8 cellular contexts compared by ENCODE assay signal in the genomic region with DNA sequence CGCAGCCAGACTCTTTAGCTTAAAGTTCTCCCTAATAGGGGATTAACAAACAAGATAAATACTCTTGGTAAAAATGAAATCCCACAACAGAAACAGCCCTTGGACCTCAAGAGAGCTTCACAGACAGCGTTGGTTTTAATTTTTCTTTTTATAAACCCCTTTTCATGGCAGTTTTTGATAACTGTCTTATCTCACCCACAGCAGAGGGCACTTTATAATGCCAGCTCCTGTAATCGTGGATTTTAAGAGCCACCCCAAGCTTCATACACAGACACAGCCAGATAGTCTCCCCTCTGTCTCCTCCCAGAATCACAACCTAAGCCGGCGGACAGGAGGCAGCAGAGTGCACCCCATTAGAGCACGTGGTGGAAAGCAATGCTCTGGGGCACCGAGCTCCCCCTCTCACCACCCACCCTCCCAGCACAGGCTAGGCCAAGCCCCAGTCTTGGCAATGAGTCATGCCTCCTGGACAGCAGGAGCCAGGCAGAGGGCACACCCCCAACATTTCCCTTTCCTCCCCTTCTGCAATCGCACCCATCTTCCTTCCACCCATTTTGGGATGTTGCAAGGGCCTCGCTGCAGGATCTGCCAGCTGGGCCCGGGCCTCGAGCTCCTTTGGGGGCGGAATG. TPM values are rescaled to one million over a fixed set of nuclear protein-coding genes. Genes with fewer than 3 reads are reported as not detected.
A peak's percentile ranks its signal among the peaks of the same experiment; 100 is the strongest.
DNase-seq lines count a peak whose midpoint lies in the region; ATAC-seq and TF ChIP-seq lines count a peak whose summit lies in the region.

No MANE protein-coding gene starts in this region.

- H3K9me3 Mint-ChIP-seq in Caco-2 (ENCODE audit: unreplicated experiment) (no peaks in the 10 kb centered on the region), MCF 10A (ENCODE audit: unreplicated experiment) (no peaks in the 10 kb centered on the region)

- TF ChIP-seq CTCF in Caco-2 (IDR thresholded peaks at IDR 0.05; ENCODE audit: insufficient read depth in 1 of 2, low read depth in 1 of 2, low read length in 1 of 2, severe bottlenecking in 1 of 2, unreplicated experiment in 1 of 2) (peak in 1 of 2 experiments; percentile 72), MCF 10A (IDR thresholded peaks at IDR 0.05; ENCODE audit: unreplicated experiment) (peak; percentile 45), gastrocnemius medialis (IDR thresholded peaks at IDR 0.05 in 4 of 5, conservative IDR thresholded peaks at IDR 0.05 in 1 of 5) (peak; percentile 16 to 46 (median 32))

- in situ Hi-C loops in gastrocnemius medialis (cut with MboI; ENCODE audit: low sequenced_read_pairs in 4 of 4) = loop anchor here in 2 of 4 donors (10.0 to 25.0 kb wide), 3 partner anchors 533 to 1241 kb away; a partner anchor contains a TSS

- peak; percentile 72 to 82 for DNase-seq in Caco-2
- peak; percentile 96 for DNase-seq in RPMI7951 (ENCODE audit: low read depth)
- peak; percentile 98 for DNase-seq in MCF 10A (ENCODE audit: unreplicated experiment)
- DNase-seq in iPS-NIHi11 (ENCODE audit: low spot score) = peak; percentile 63
- DNase-seq in gastrocnemius medialis = peak; percentile 55 to 75
- no peak for DNase-seq in KG1 (lab: John Stamatoyannopoulos, UW)

- peaks cover 74% of the 10 kb centered on the region for H3K36me3 Mint-ChIP-seq in Caco-2 (ENCODE audit: insufficient read depth, unreplicated experiment)
- H3K36me3 Mint-ChIP-seq in MCF 10A (ENCODE audit: insufficient read depth, unreplicated experiment) = peaks cover 41% of the 10 kb centered on the region

- TSS peak; percentile 7 for BruUV-seq in Caco-2 (replicated peaks; lab: Mats Ljungman, UMichigan)
- BruUV-seq in MCF 10A (replicated peaks; lab: Mats Ljungman, UMichigan) = no TSS peak

- POLR2A ChIA-PET in Caco-2 (lab: Charles Lee) (interaction anchor here (0.6 to 1.1 kb wide), 4 partner anchors 11 to 681 kb away, joined by 3 to 6 read pairs (median 6); no protein-coding TSS in a partner anchor), MCF 10A (lab: Yijun Ruan, JAX) (interaction anchor here (0.6 to 13.1 kb wide), 74 partner anchors 9 to 1054 kb away, joined by 3 to 170 read pairs (median 4); a partner anchor contains a TSS)

- H3K27ac Mint-ChIP-seq in Caco-2 (ENCODE audit: unreplicated experiment) = peak overlapping the region; percentile 78
- H3K27ac Mint-ChIP-seq in MCF 10A (ENCODE audit: low read depth, unreplicated experiment) = peak overlapping the region; percentile 91

- peak overlapping the region; percentile 86 to 95 (median 88) for H3K27ac ChIP-seq in gastrocnemius medialis

- H3K27me3 ChIP-seq in Caco-2 (replicated peaks; ENCODE audit: control insufficient read depth, insufficient read depth, low read length) = no peaks in the 10 kb centered on the region
- no peaks in the 10 kb centered on the region for H3K27me3 ChIP-seq in gastrocnemius medialis

- H3K36me3 ChIP-seq in Caco-2 (ENCODE audit: control insufficient read depth, insufficient read depth, low read length) (peaks cover 4% of the 10 kb centered on the region; the same call in 1 of the 2 replicates), gastrocnemius medialis (no peaks in the 10 kb centered on the region)

- no peak for TF ChIP-seq POLR2A in gastrocnemius medialis (IDR thresholded peaks at IDR 0.05)

- peak; percentile 23 for ATAC-seq in GM19043 (IDR thresholded peaks at IDR 0.05; ENCODE audit: low read depth, unreplicated experiment)
- peak; percentile 36 for ATAC-seq in HG03280 (IDR thresholded peaks at IDR 0.05; ENCODE audit: unreplicated experiment)
- peak; percentile 14 to 15 for ATAC-seq in gastrocnemius medialis

- H3K4me3 Mint-ChIP-seq in Caco-2 (ENCODE audit: unreplicated experiment) (peak overlapping the region; percentile 100), MCF 10A (ENCODE audit: unreplicated experiment) (peak overlapping the region; percentile 98)

- no peaks in the 10 kb centered on the region for H3K9me3 ChIP-seq in Caco-2
- no peaks in the 10 kb centered on the region for H3K9me3 ChIP-seq in gastrocnemius medialis

- H3K27me3 Mint-ChIP-seq in Caco-2 (ENCODE audit: insufficient read depth, unreplicated experiment) (peaks cover 2% of the 10 kb centered on the region), MCF 10A (ENCODE audit: insufficient read depth, unreplicated experiment) (no peaks in the 10 kb centered on the region)

- peaks cover 11% of the 10 kb centered on the region; the same call in 1 of the 2 replicates for H3K4me1 ChIP-seq in Caco-2
- peaks cover 13 to 38% of the 10 kb centered on the region in 2 donors for H3K4me1 ChIP-seq in gastrocnemius medialis

- H3K4me3 ChIP-seq in Caco-2 (ENCODE audit: low read depth, low read length) (peak overlapping the region; percentile 97), gastrocnemius medialis (peak overlapping the region; percentile 62 to 98 (median 82))

- intact Hi-C loops in Caco-2 (cut with micrococcal nuclease; ENCODE audit: unreplicated experiment) (loop anchor here (1.0 to 10.0 kb wide), 2 partner anchors 783 to 873 kb away; no protein-coding TSS in a partner anchor), MCF 10A (cut with micrococcal nuclease) (loop anchor here (1.0 to 10.0 kb wide), 9 partner anchors 67 to 1057 kb away; no protein-coding TSS in a partner anchor), gastrocnemius medialis (cut with DNase I; ENCODE audit: low total_unique reads) (loop anchor here (2.0 to 10.0 kb wide), 3 partner anchors 533 to 873 kb away; no protein-coding TSS in a partner anchor)

- CTCF ChIA-PET in Caco-2 (lab: Charles Lee) (interaction anchor here (0.7 to 2.0 kb wide), 7 partner anchors 11 to 596 kb away, joined by 3 to 11 read pairs (median 3); no protein-coding TSS in a partner anchor), MCF 10A (lab: Yijun Ruan, JAX) (interaction anchor here (0.6 to 3.4 kb wide), 67 partner anchors 9 to 981 kb away, joined by 3 to 35 read pairs (median 4); a partner anchor contains a TSS)

- peaks cover 15% of the 10 kb centered on the region for H3K4me1 Mint-ChIP-seq in Caco-2 (ENCODE audit: low read depth, unreplicated experiment)
- peaks cover 35% of the 10 kb centered on the region for H3K4me1 Mint-ChIP-seq in MCF 10A (ENCODE audit: insufficient read depth, unreplicated experiment)

RNA-seq across cellular contexts. Expression of a gene that starts 2.5 kb away (rescaled TPM):
- total RNA-seq in Caco-2 (2022) (69.1 and 69.8 TPM in 2 replicates), MCF 10A (2022) (62.5 and 88.0 TPM in 2 replicates), gastrocnemius medialis (10 to 100 TPM; 10.3 to 19.6 (median 13.2) TPM)
- total RNA-seq in RPMI7951 (2014; rRNA removed; shearing (Covaris generic)) = 3.0 and 3.1 TPM in 2 replicates
